26 cellular contexts compared by ENCODE assay signal in genomic region chr20:3595541-3595940, GRCh38.
DNase-seq lines count a peak whose midpoint lies in the region; ATAC-seq and TF ChIP-seq lines count a peak whose summit lies in the region.
"Had no signal": no experiment of that assay in that cellular context is flagged by ENCODE, and none has a peak within 500 bp of the region (broad histone marks: within the 10 kb centered on the region; RNA-seq: fewer than 3 reads in every experiment).

No MANE protein-coding gene starts in this region.

- H3K9me3 Mint-ChIP-seq in GM23338, result no peaks in the 10 kb centered on the region
- H3K9me3 Mint-ChIP-seq in activated T-helper 1 cell treated with anti-CD3 and anti-CD28 coated beads, Interleukin-12 subunit alpha, Interleukin-12 subunit beta, Interleukin-2, Interleukin-4 antibody, amounts not matched to agents 30 ng/mL and 10 ng/mL and 1 ng/mL, durations not matched to agents 14 hours and 24 hours and 36 hours, result no peaks in the 10 kb centered on the region
- H3K9me3 Mint-ChIP-seq: activated B cell treated with CpG ODN at 0.5 μM for 24 hours; activated CD4-positive, alpha-beta memory T cell treated with anti-CD3 and anti-CD28 coated beads, Interleukin-2, amount 10 ng/mL, durations not matched to agents 7 days and 5 days; activated naive CD8-positive, alpha-beta T cell treated with anti-CD3 and anti-CD28 coated beads, Interleukin-2, amount 10 ng/mL, durations not matched to agents 7 days and 5 days had no signal

- no peak for TF ChIP-seq POLR2A in esophagus muscularis mucosa (IDR thresholded peaks at IDR 0.05; ENCODE audit: low read depth)

- H3K27me3 ChIP-seq in GM23338 (ENCODE audit: insufficient read depth), result no peaks in the 10 kb centered on the region
- no peaks in the 10 kb centered on the region for H3K27me3 ChIP-seq in esophagus muscularis mucosa
- H3K27me3 ChIP-seq in tibial artery, result no peaks in the 10 kb centered on the region
- H3K27me3 ChIP-seq: body of pancreas, esophagus squamous epithelium, spleen, uterus had no signal

- H3K9me3 ChIP-seq in esophagus muscularis mucosa (no peaks in the 10 kb centered on the region), tibial artery (no peaks in the 10 kb centered on the region)
- H3K9me3 ChIP-seq: body of pancreas, esophagus squamous epithelium, spleen, uterus had no signal

- no peaks in the 10 kb centered on the region for H3K27me3 Mint-ChIP-seq in GM23338 (ENCODE audit: insufficient read depth, low read depth, poor library complexity)
- no peaks in the 10 kb centered on the region for H3K27me3 Mint-ChIP-seq in activated T-helper 1 cell treated with anti-CD3 and anti-CD28 coated beads, Interleukin-12 subunit alpha, Interleukin-12 subunit beta, Interleukin-2, Interleukin-4 antibody, amounts not matched to agents 30 ng/mL and 10 ng/mL and 1 ng/mL, durations not matched to agents 14 hours and 24 hours and 36 hours (ENCODE audit: insufficient read depth)
- H3K27me3 Mint-ChIP-seq: activated B cell treated with CpG ODN at 0.5 μM for 24 hours; activated CD4-positive, alpha-beta memory T cell treated with anti-CD3 and anti-CD28 coated beads, Interleukin-2, amount 10 ng/mL, durations not matched to agents 7 days and 5 days; activated naive CD8-positive, alpha-beta T cell treated with anti-CD3 and anti-CD28 coated beads, Interleukin-2, amount 10 ng/mL, durations not matched to agents 7 days and 5 days; B cell had no signal

- H3K36me3 ChIP-seq in GM23338 (ENCODE audit: insufficient read depth) (peaks cover 4% of the 10 kb centered on the region; the same call in 1 of the 2 replicates), esophagus muscularis mucosa (peaks cover 56 to 93% (median 80%) of the 10 kb centered on the region in 4 donors), tibial artery (peaks cover 74 to 88% (median 76%) of the 10 kb centered on the region in 3 donors)
- H3K36me3 ChIP-seq: uterus had no signal

- no peaks in the 10 kb centered on the region for H3K9me2 ChIP-seq in GM23338 (ENCODE audit: insufficient read depth)

- no peak for TF ChIP-seq EP300 in esophagus muscularis mucosa (IDR thresholded peaks at IDR 0.05)

- H3F3A ChIP-seq in GM23338 (replicated peaks; ENCODE audit: low read depth), result no peaks in the 10 kb centered on the region

- ATAC-seq in GM23338, result no peak
- ATAC-seq: body of pancreas, K562 had no signal

- WGBS in esophagus muscularis mucosa, result 94% methylated on average over 4 of the region's 4 CpGs

- H3K79me2 ChIP-seq in GM23338 (replicated peaks; ENCODE audit: insufficient read depth), result no peaks in the 10 kb centered on the region

- H3K27ac Mint-ChIP-seq in GM23338, result peak overlapping the region; percentile 21; the same call in 1 of the 2 replicates
- no peak overlapping the region for H3K27ac Mint-ChIP-seq in activated T-helper 1 cell treated with anti-CD3 and anti-CD28 coated beads, Interleukin-12 subunit alpha, Interleukin-12 subunit beta, Interleukin-2, Interleukin-4 antibody, amounts not matched to agents 30 ng/mL and 10 ng/mL and 1 ng/mL, durations not matched to agents 14 hours and 24 hours and 36 hours
- H3K27ac Mint-ChIP-seq: activated B cell treated with CpG ODN at 0.5 μM for 24 hours; activated CD4-positive, alpha-beta memory T cell treated with anti-CD3 and anti-CD28 coated beads, Interleukin-2, amount 10 ng/mL, durations not matched to agents 7 days and 5 days; activated naive CD8-positive, alpha-beta T cell treated with anti-CD3 and anti-CD28 coated beads, Interleukin-2, amount 10 ng/mL, durations not matched to agents 7 days and 5 days; B cell had no signal

- intact Hi-C loops in esophagus muscularis mucosa (cut with DNase I) (no loop called here), tibial artery (cut with DNase I; ENCODE audit: low total_unique reads) (no loop called here)
- intact Hi-C loops in activated T-helper 1 cell treated with anti-CD3 and anti-CD28 coated beads, Interleukin-12 subunit alpha, Interleukin-12 subunit beta, Interleukin-2, Interleukin-4 antibody, amounts not matched to agents 30 ng/mL and 10 ng/mL and 1 ng/mL, durations not matched to agents 14 hours and 24 hours and 36 hours (cut with micrococcal nuclease), result no loop called here

- no peak overlapping the region for H3K4me2 ChIP-seq in GM23338

- no peak overlapping the region for H3K4me3 Mint-ChIP-seq in GM23338
- H3K4me3 Mint-ChIP-seq in activated T-helper 1 cell treated with anti-CD3 and anti-CD28 coated beads, Interleukin-12 subunit alpha, Interleukin-12 subunit beta, Interleukin-2, Interleukin-4 antibody, amounts not matched to agents 30 ng/mL and 10 ng/mL and 1 ng/mL, durations not matched to agents 14 hours and 24 hours and 36 hours, result no peak overlapping the region
- H3K4me3 Mint-ChIP-seq: activated B cell treated with CpG ODN at 0.5 μM for 24 hours; activated CD4-positive, alpha-beta memory T cell treated with anti-CD3 and anti-CD28 coated beads, Interleukin-2, amount 10 ng/mL, durations not matched to agents 7 days and 5 days; activated naive CD8-positive, alpha-beta T cell treated with anti-CD3 and anti-CD28 coated beads, Interleukin-2, amount 10 ng/mL, durations not matched to agents 7 days and 5 days; B cell had no signal

- H2AFZ ChIP-seq in GM23338, result no peak overlapping the region

- H3K36me3 Mint-ChIP-seq in GM23338 (ENCODE audit: low read depth), result peaks cover 4% of the 10 kb centered on the region; the same call in 2 of the 3 replicates
- H3K36me3 Mint-ChIP-seq in activated T-helper 1 cell treated with anti-CD3 and anti-CD28 coated beads, Interleukin-12 subunit alpha, Interleukin-12 subunit beta, Interleukin-2, Interleukin-4 antibody, amounts not matched to agents 30 ng/mL and 10 ng/mL and 1 ng/mL, durations not matched to agents 14 hours and 24 hours and 36 hours (ENCODE audit: low read depth), result peaks cover 14% of the 10 kb centered on the region

- TF ChIP-seq CTCF in GM23338 (conservative IDR thresholded peaks at IDR 0.05; ENCODE audit: low read depth in 2 of 2) (no peak), esophagus muscularis mucosa (IDR thresholded peaks at IDR 0.05) (no peak), tibial artery (IDR thresholded peaks at IDR 0.05) (no peak)

- H3K4me3 ChIP-seq in GM23338 (no peak overlapping the region), esophagus muscularis mucosa (no peak overlapping the region), tibial artery (no peak overlapping the region)
- H3K4me3 ChIP-seq: body of pancreas, esophagus squamous epithelium, K562, spleen, uterus had no signal

- H3K4me1 ChIP-seq in GM23338 (ENCODE audit: insufficient read depth) (no peaks in the 10 kb centered on the region), esophagus muscularis mucosa (no peaks in the 10 kb centered on the region), tibial artery (no peaks in the 10 kb centered on the region)
- H3K4me1 ChIP-seq: body of pancreas, esophagus squamous epithelium, spleen, uterus had no signal

- H4K20me1 ChIP-seq in GM23338 (replicated peaks; ENCODE audit: insufficient read depth), result no peaks in the 10 kb centered on the region; the same call in 1 of the 2 replicates

- H3K4me1 Mint-ChIP-seq in GM23338, result peaks cover 5% of the 10 kb centered on the region; the same call in 2 of the 3 replicates
- no peaks in the 10 kb centered on the region for H3K4me1 Mint-ChIP-seq in activated T-helper 1 cell treated with anti-CD3 and anti-CD28 coated beads, Interleukin-12 subunit alpha, Interleukin-12 subunit beta, Interleukin-2, Interleukin-4 antibody, amounts not matched to agents 30 ng/mL and 10 ng/mL and 1 ng/mL, durations not matched to agents 14 hours and 24 hours and 36 hours (ENCODE audit: low read depth)
- H3K4me1 Mint-ChIP-seq: activated B cell treated with CpG ODN at 0.5 μM for 24 hours; activated CD4-positive, alpha-beta memory T cell treated with anti-CD3 and anti-CD28 coated beads, Interleukin-2, amount 10 ng/mL, durations not matched to agents 7 days and 5 days; activated naive CD8-positive, alpha-beta T cell treated with anti-CD3 and anti-CD28 coated beads, Interleukin-2, amount 10 ng/mL, durations not matched to agents 7 days and 5 days; B cell had no signal

- peak; percentile 76 for DNase-seq in NCI-H748 (lab: John Stamatoyannopoulos, UW; ENCODE audit: unreplicated experiment)
- no peak for DNase-seq in NCI-H748 treated with DMSO at 0.1 percent for 48 hours (lab: John Stamatoyannopoulos, UW)
- peak; percentile 24 for DNase-seq in GM23338 (ENCODE audit: low spot score)
- DNase-seq in NCI-H345 (lab: John Stamatoyannopoulos, UW), result peak; percentile 76
- DNase-seq in esophagus muscularis mucosa (ENCODE audit: extremely low spot score), result peak; percentile 17
- no peak for DNase-seq in stimulated activated CD4-positive, alpha-beta T cell treated with anti-CD3 and anti-CD28 coated beads, Interleukin-4, amount 100 ng/mL, for 1 hour
- DNase-seq in tibial artery, result no peak
- no peak for DNase-seq in activated T-helper 1 cell treated with anti-CD3 and anti-CD28 coated beads, Interleukin-12 subunit alpha, Interleukin-12 subunit beta, Interleukin-2, Interleukin-4 antibody, amounts not matched to agents 30 ng/mL and 10 ng/mL and 1 ng/mL, durations not matched to agents 14 hours and 24 hours and 36 hours (ENCODE audit: low spot score)
- DNase-seq: activated B cell treated with CpG ODN at 0.5 μM for 24 hours; activated CD4-positive, alpha-beta memory T cell treated with anti-CD3 and anti-CD28 coated beads, Interleukin-2, amount 10 ng/mL, durations not matched to agents 7 days and 5 days; activated naive CD8-positive, alpha-beta T cell treated with anti-CD3 and anti-CD28 coated beads, Interleukin-2, amount 10 ng/mL, durations not matched to agents 7 days and 5 days; activated T-cell treated with anti-CD3 and anti-CD28 coated beads, Interleukin-2, amount 50 U/mL, for 1 hour; body of pancreas; COR-L47; effector CD8-positive, alpha-beta T cell; esophagus squamous epithelium; kidney; NCI-H2171; occipital lobe; spleen; stimulated activated CD4-positive, alpha-beta T cell treated with anti-CD3 and anti-CD28 coated beads, Interleukin-4, amount 100 ng/mL, for 4 hours; T-helper 9 cell; uterus had no signal

- no peak overlapping the region for H3K27ac ChIP-seq in GM23338 (ENCODE audit: low read depth)
- no peak overlapping the region for H3K27ac ChIP-seq in esophagus muscularis mucosa (replicated peaks in 1 of 4)
- no peak overlapping the region for H3K27ac ChIP-seq in tibial artery
- H3K27ac ChIP-seq: body of pancreas, esophagus squamous epithelium, RWPE1, spleen, uterus had no signal

TF ChIP-seq in GM23338, 12 proteins besides CTCF, POLR2A, EP300 and RAD21 (continues in another document):
- no peak for TF ChIP-seq STAT1 (IDR thresholded peaks at IDR 0.05; ENCODE audit: unreplicated experiment)
- no peak for TF ChIP-seq JUNB (IDR thresholded peaks at IDR 0.05; ENCODE audit: unreplicated experiment)
- no peak for TF ChIP-seq EZH2phosphoT487 (IDR thresholded peaks at IDR 0.05; ENCODE audit: unreplicated experiment)
- TF ChIP-seq NANOG (IDR thresholded peaks at IDR 0.05; ENCODE audit: borderline replicate concordance), result no peak

Comparison
In these comparisons a context has a peak if more than half of its experiments do, and no peak if none do; other contexts are left out.
1. DNase-seq: peak in NCI-H748 (single experiment), GM23338 (single experiment), NCI-H345 (single experiment) and esophagus muscularis mucosa (single experiment); none in NCI-H748 treated with DMSO at 0.1 percent for 48 hours (single experiment), stimulated activated CD4-positive, alpha-beta T cell treated with anti-CD3 and anti-CD28 coated beads, Interleukin-4, amount 100 ng/mL, for 1 hour (single experiment), tibial artery (0 of 2) and activated T-helper 1 cell treated with anti-CD3 and anti-CD28 coated beads, Interleukin-12 subunit alpha, Interleukin-12 subunit beta, Interleukin-2, Interleukin-4 antibody, amounts not matched to agents 30 ng/mL and 10 ng/mL and 1 ng/mL, durations not matched to agents 14 hours and 24 hours and 36 hours (single experiment).